ENCODE assay signal across 1 cellular context in genomic region chr1:151832318-151832984, GRCh38.
TF ChIP-seq lines count a peak whose summit lies in the region.

No MANE protein-coding gene starts in this region.

TF ChIP-seq in HepG2, 621 proteins besides CTCF, POLR2A, EP300 and RAD21 (continues in another document):
- TF ChIP-seq ZNF768 (CRISPR knock-in tag; IDR thresholded peaks at IDR 0.05) (peak; percentile 31; the same call in 1 of the 2 replicates), MAZ (IDR thresholded peaks at IDR 0.05; ENCODE audit: borderline replicate concordance, low read depth, low read length) (no peak), MAZ (CRISPR knock-in tag; IDR thresholded peaks at IDR 0.05; ENCODE audit: low read depth) (peak; percentile 58; the same call in 1 of the 2 replicates), ZMAT3 (CRISPR knock-in tag; conservative IDR thresholded peaks at IDR 0.05) (0 out of 2 replicates have a peak, but pooled peaks have one; percentile 26), KAT8 (CRISPR knock-in tag; IDR thresholded peaks at IDR 0.05) (peak; percentile 48; the same call in 1 of the 2 replicates), SOX5 (CRISPR knock-in tag; IDR thresholded peaks at IDR 0.05; ENCODE audit: borderline replicate concordance) (peak; percentile 53; the same call in 1 of the 2 replicates), MNT (IDR thresholded peaks at IDR 0.05) (peak; percentile 98), ZHX2 (IDR thresholded peaks at IDR 0.05; ENCODE audit: low read depth) (0 out of 2 replicates have a peak, but pooled peaks have one; percentile 18), ZHX2 (CRISPR knock-in tag; IDR thresholded peaks at IDR 0.05; ENCODE audit: borderline replicate concordance) (no peak), ZNF414 (CRISPR knock-in tag; IDR thresholded peaks at IDR 0.05) (peak; percentile 59; the same call in 1 of the 2 replicates), MIER3 (CRISPR knock-in tag; IDR thresholded peaks at IDR 0.05; ENCODE audit: borderline replicate concordance) (peak; percentile 74; the same call in 1 of the 2 replicates), GABPB1 (CRISPR knock-in tag; IDR thresholded peaks at IDR 0.05) (peak; percentile 57; the same call in 1 of the 2 replicates), SRY (CRISPR knock-in tag; IDR thresholded peaks at IDR 0.05) (no peak), ZNF672 (CRISPR knock-in tag; IDR thresholded peaks at IDR 0.05) (no peak), ZIK1 (CRISPR knock-in tag; IDR thresholded peaks at IDR 0.05; ENCODE audit: borderline replicate concordance, low read depth) (no peak), SMARCE1 (IDR thresholded peaks at IDR 0.05; ENCODE audit: borderline replicate concordance) (no peak), SMYD3 (CRISPR knock-in tag; IDR thresholded peaks at IDR 0.05) (no peak), ETV5 (CRISPR knock-in tag; IDR thresholded peaks at IDR 0.05; ENCODE audit: borderline replicate concordance) (no peak), HOXA3 (CRISPR knock-in tag; IDR thresholded peaks at IDR 0.05) (peak; percentile 35; the same call in 1 of the 2 replicates), SKI (IDR thresholded peaks at IDR 0.05; ENCODE audit: partially characterized antibody) (peak; percentile 31), KDM4B (CRISPR knock-in tag; IDR thresholded peaks at IDR 0.05) (peak; percentile 74; the same call in 1 of the 2 replicates), YEATS4 (CRISPR knock-in tag; IDR thresholded peaks at IDR 0.05; ENCODE audit: borderline replicate concordance) (peak; percentile 44; the same call in 1 of the 2 replicates), ZNF589 (CRISPR knock-in tag; conservative IDR thresholded peaks at IDR 0.05) (no peak), NCOA2 (CRISPR knock-in tag; IDR thresholded peaks at IDR 0.05) (peak; percentile 74), HDAC1 (CRISPR knock-in tag; IDR thresholded peaks at IDR 0.05) (peak; percentile 61), TBX2 (CRISPR knock-in tag; IDR thresholded peaks at IDR 0.05; ENCODE audit: borderline replicate concordance) (no peak; the same call in 1 of the 2 replicates), FOXO4 (CRISPR knock-in tag; conservative IDR thresholded peaks at IDR 0.05) (peak; percentile 96; the same call in 1 of the 2 replicates), KDM5B (CRISPR knock-in tag; IDR thresholded peaks at IDR 0.05; ENCODE audit: borderline replicate concordance) (peak; percentile 64; the same call in 1 of the 2 replicates), ZGPAT (CRISPR knock-in tag; IDR thresholded peaks at IDR 0.05) (peak; percentile 84), KAT2B (IDR thresholded peaks at IDR 0.05; ENCODE audit: borderline replicate concordance, low read depth, low read length) (no peak), MAFG (CRISPR knock-in tag; IDR thresholded peaks at IDR 0.05) (no peak), HMGXB4 (CRISPR knock-in tag; IDR thresholded peaks at IDR 0.05; ENCODE audit: borderline replicate concordance in 1 of 2, low read depth in 1 of 2) (0 out of 4 replicates have a peak, but pooled peaks of 1 of the 2 experiments have one; percentile 45), ZNF281 (CRISPR knock-in tag; IDR thresholded peaks at IDR 0.05; ENCODE audit: borderline replicate concordance) (peak; percentile 78; the same call in 1 of the 2 replicates), ELF3 (CRISPR knock-in tag; IDR thresholded peaks at IDR 0.05) (peak; percentile 42; the same call in 1 of the 2 replicates), ZBTB42 (CRISPR knock-in tag; IDR thresholded peaks at IDR 0.05) (0 out of 2 replicates have a peak, but pooled peaks have one; percentile 73), ZFX (CRISPR knock-in tag; IDR thresholded peaks at IDR 0.05; ENCODE audit: low read depth) (peak; percentile 79), TFDP1 (CRISPR knock-in tag; IDR thresholded peaks at IDR 0.05; ENCODE audit: borderline replicate concordance) (peak; percentile 51; the same call in 1 of the 2 replicates), BORCS8-MEF2B (CRISPR knock-in tag; IDR thresholded peaks at IDR 0.05) (peak; percentile 27; the same call in 1 of the 2 replicates), CEBPG (CRISPR knock-in tag; IDR thresholded peaks at IDR 0.05) (peak; percentile 64; the same call in 1 of the 2 replicates), NFKBIZ (CRISPR knock-in tag; IDR thresholded peaks at IDR 0.05) (peak; percentile 53; the same call in 1 of the 2 replicates), ZXDC (CRISPR knock-in tag; IDR thresholded peaks at IDR 0.05) (peak; percentile 75)
